Comparison of ENCODE assay signal across 1 cellular context in the genomic region with DNA sequence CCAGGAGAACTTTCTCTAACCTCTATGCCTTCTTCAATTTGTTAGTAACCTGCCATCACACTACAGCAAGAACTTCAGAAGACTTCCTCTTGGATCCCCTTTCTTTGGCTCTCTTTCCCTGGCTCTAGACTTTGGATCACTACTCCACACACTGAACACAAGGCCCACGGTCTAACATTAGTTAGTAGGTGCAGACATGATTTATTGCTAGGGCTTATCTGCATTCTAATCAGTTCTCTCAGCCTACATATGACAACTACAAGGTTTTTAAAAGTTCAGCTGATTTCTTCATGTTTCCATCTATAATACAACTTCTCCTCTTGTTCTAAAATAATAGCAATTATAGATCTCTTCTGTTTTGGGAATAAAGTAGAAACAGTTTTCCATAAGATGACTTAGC.
TF ChIP-seq lines count a peak whose summit lies in the region.

No MANE protein-coding gene starts in this region.

TF ChIP-seq in SK-N-SH, 30 proteins besides CTCF, POLR2A, EP300 and RAD21 (continued from another document):
- TF ChIP-seq, protein P1, sequence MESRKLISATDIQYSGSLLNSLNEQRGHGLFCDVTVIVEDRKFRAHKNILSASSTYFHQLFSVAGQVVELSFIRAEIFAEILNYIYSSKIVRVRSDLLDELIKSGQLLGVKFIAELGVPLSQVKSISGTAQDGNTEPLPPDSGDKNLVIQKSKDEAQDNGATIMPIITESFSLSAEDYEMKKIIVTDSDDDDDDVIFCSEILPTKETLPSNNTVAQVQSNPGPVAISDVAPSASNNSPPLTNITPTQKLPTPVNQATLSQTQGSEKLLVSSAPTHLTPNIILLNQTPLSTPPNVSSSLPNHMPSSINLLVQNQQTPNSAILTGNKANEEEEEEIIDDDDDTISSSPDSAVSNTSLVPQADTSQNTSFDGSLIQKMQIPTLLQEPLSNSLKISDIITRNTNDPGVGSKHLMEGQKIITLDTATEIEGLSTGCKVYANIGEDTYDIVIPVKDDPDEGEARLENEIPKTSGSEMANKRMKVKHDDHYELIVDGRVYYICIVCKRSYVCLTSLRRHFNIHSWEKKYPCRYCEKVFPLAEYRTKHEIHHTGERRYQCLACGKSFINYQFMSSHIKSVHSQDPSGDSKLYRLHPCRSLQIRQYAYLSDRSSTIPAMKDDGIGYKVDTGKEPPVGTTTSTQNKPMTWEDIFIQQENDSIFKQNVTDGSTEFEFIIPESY (IDR thresholded peaks at IDR 0.05; ENCODE audit: borderline replicate concordance, low read depth) = no peak
